Comparison of ENCODE assay signal across 15 cellular contexts in genomic region chr13:81395368-81395767, GRCh38.
DNase-seq lines count a peak whose midpoint lies in the region; ATAC-seq and TF ChIP-seq lines count a peak whose summit lies in the region.
"Had no signal": no experiment of that assay in that cellular context is flagged by ENCODE, and none has a peak within 500 bp of the region (broad histone marks: within the 10 kb centered on the region; RNA-seq: fewer than 3 reads in every experiment).

No MANE protein-coding gene starts in this region.

- peak overlapping the region; percentile 84 for H3K27ac Mint-ChIP-seq in neural crest cell (ENCODE audit: unreplicated experiment)
- no peak overlapping the region for H3K27ac Mint-ChIP-seq in stimulated activated naive CD8-positive, alpha-beta T cell treated with anti-CD3 and anti-CD28 coated beads, Interleukin-15, amount 100 ng/mL, for 72 hours

- H3K27me3 ChIP-seq in H7 (ENCODE audit: control insufficient read depth, insufficient read depth, low read length) (no peaks in the 10 kb centered on the region), colonic mucosa (no peaks in the 10 kb centered on the region)

- H3K9me3 ChIP-seq in colonic mucosa, result no peaks in the 10 kb centered on the region
- H3K9me3 ChIP-seq: Caco-2 had no signal

- H3K4me3 ChIP-seq in H7 (ENCODE audit: insufficient read depth, low read depth, low read length) (no peak overlapping the region), colonic mucosa (no peak overlapping the region)
- H3K4me3 ChIP-seq: coronary artery had no signal

- H3K36me3 Mint-ChIP-seq in neural crest cell (ENCODE audit: low read depth), result no peaks in the 10 kb centered on the region

- intact Hi-C loops in colonic mucosa (cut with DNase I), result no loop called here

- H3K4me1 ChIP-seq in colonic mucosa, result no peaks in the 10 kb centered on the region
- H3K4me1 ChIP-seq: Caco-2 had no signal

- H3K27me3 Mint-ChIP-seq in neural crest cell (ENCODE audit: low read depth), result no peaks in the 10 kb centered on the region
- no peaks in the 10 kb centered on the region for H3K27me3 Mint-ChIP-seq in stimulated activated naive CD8-positive, alpha-beta T cell treated with anti-CD3 and anti-CD28 coated beads, Interleukin-15, amount 100 ng/mL, for 72 hours

- TF ChIP-seq CTCF in colonic mucosa (IDR thresholded peaks at IDR 0.05), result no peak
- TF ChIP-seq CTCF in neural crest cell (conservative IDR thresholded peaks at IDR 0.05), result no peak

- H3K4me1 Mint-ChIP-seq in neural crest cell, result peaks cover 24% of the 10 kb centered on the region
- H3K4me1 Mint-ChIP-seq in stimulated activated naive CD8-positive, alpha-beta T cell treated with anti-CD3 and anti-CD28 coated beads, Interleukin-15, amount 100 ng/mL, for 72 hours, result no peaks in the 10 kb centered on the region

- peaks cover 5% of the 10 kb centered on the region for H3K9me3 Mint-ChIP-seq in neural crest cell
- peaks cover 6 to 13% of the 10 kb centered on the region in 2 donors for H3K9me3 Mint-ChIP-seq in stimulated activated naive CD8-positive, alpha-beta T cell treated with anti-CD3 and anti-CD28 coated beads, Interleukin-15, amount 100 ng/mL, for 72 hours

- H3K36me3 ChIP-seq in H7 (replicated peaks; ENCODE audit: control insufficient read depth, insufficient read depth, low read length) (no peaks in the 10 kb centered on the region), colonic mucosa (no peaks in the 10 kb centered on the region)

- DNase-seq in H7 (peak; percentile 51), NCI-H69 (lab: John Stamatoyannopoulos, UW) (peak; percentile 63), colonic mucosa (peak; percentile 75), neural crest cell (ENCODE audit: low read depth, low spot score) (peak; percentile 4), cerebellar nuclear complex (lab: John Stamatoyannopoulos, UW) (no peak)
- no peak for DNase-seq in stimulated activated naive CD8-positive, alpha-beta T cell treated with anti-CD3 and anti-CD28 coated beads, Interleukin-15, amount 100 ng/mL, for 72 hours
- DNase-seq: activated naive CD4-positive, alpha-beta T cell treated with anti-CD3 and anti-CD28 coated beads, Interleukin-2, amount 50 U/mL, for 16 hours; Caco-2; foreskin fibroblast; left ventricle myocardium superior; NCI-H748 treated with DMSO at 0.1 percent for 48 hours; stimulated activated CD4-positive, alpha-beta T cell treated with anti-CD3 and anti-CD28 coated beads, Interleukin-1b, Interleukin-23, amount 100 ng/mL, for 48 hours; stimulated activated naive CD4-positive, alpha-beta T cell had no signal

- H3K4me3 Mint-ChIP-seq in neural crest cell, result no peak overlapping the region
- no peak overlapping the region for H3K4me3 Mint-ChIP-seq in stimulated activated naive CD8-positive, alpha-beta T cell treated with anti-CD3 and anti-CD28 coated beads, Interleukin-15, amount 100 ng/mL, for 72 hours

- peak overlapping the region; percentile 63 for H3K27ac ChIP-seq in colonic mucosa
- H3K27ac ChIP-seq: coronary artery had no signal

- no peak for ATAC-seq in stimulated activated naive CD8-positive, alpha-beta T cell treated with anti-CD3 and anti-CD28 coated beads, Interleukin-15, amount 100 ng/mL, for 72 hours
- ATAC-seq in HG02970 (IDR thresholded peaks at IDR 0.05; ENCODE audit: low FRiP score, unreplicated experiment), result no peak
- ATAC-seq: left ventricle myocardium superior had no signal

- H3K9ac ChIP-seq in colonic mucosa (ENCODE audit: low read depth in 2 of 2, low read length in 2 of 2), result no peak overlapping the region

Comparison
In these comparisons a context has a peak if more than half of its experiments do, and no peak if none do; other contexts are left out.
1. DNase-seq: peak in H7 (single experiment), NCI-H69 (single experiment), colonic mucosa (single experiment) and neural crest cell (single experiment); none in stimulated activated naive CD8-positive, alpha-beta T cell treated with anti-CD3 and anti-CD28 coated beads, Interleukin-15, amount 100 ng/mL, for 72 hours (0 of 2) and cerebellar nuclear complex (0 of 2).